Comparison of ENCODE assay signal across 22 cellular contexts in the genomic region with DNA sequence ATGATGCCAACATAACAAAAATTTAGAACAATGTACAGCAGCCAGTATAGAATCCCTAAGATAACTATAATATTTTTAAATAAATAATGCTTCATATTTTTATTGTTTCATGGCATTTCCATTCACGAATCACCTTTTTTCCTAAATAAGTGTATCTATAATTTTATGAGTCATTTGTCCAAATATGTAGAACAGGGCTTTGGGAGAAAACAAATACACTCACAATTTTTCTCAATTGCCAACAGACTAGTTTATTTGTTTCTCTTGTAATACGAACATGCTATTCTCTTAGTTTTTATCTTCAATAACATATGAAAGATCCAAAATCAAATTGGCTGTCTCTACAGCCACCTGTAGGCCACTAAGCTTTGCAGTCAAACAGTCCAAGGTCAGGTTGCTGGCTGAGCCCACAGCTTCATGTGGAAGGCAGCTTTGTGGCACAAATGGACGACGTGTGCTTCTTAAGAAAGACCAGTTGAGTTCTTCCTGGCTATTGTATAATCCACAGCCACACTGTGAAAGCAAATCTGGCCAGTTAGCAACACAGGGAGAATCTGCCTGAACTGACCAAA.
"Had no signal": no experiment of that assay in that cellular context is flagged by ENCODE, and none has a peak within 500 bp of the region (broad histone marks: within the 10 kb centered on the region; RNA-seq: fewer than 3 reads in every experiment).

No MANE protein-coding gene starts in this region.

- H3K4me2 ChIP-seq: PC-9 had no signal

- ATAC-seq: activated CD8-positive, alpha-beta T cell treated with anti-CD3 and anti-CD28 coated beads, Interleukin-2, amount 10 ng/mL, durations not matched to agents 7 days and 5 days; activated naive CD4-positive, alpha-beta T cell treated with anti-CD3 and anti-CD28 coated beads, Interleukin-2, amount 50 U/mL, for 72 hours; K562; Right ventricle myocardium inferior had no signal

- DNase-seq: activated CD4-positive, alpha-beta T cell treated with anti-CD3 and anti-CD28 coated beads, Interleukin-2, amount 10 ng/mL, durations not matched to agents 24 days and 14 days; activated CD4-positive, alpha-beta T cell treated with anti-CD3 and anti-CD28 coated beads, Interleukin-2, amount 50 U/mL, for 4 hours; activated CD8-positive, alpha-beta T cell treated with anti-CD3 and anti-CD28 coated beads, Interleukin-2, amount 10 ng/mL, durations not matched to agents 7 days and 5 days; activated gamma-delta T cell treated with Interleukin-2 at 50 U/mL for 16 hours; activated naive CD4-positive, alpha-beta T cell treated with anti-CD3 and anti-CD28 coated beads for 36 hours; activated T-cell treated with anti-CD3 and anti-CD28 coated beads, Interleukin-2, amount 50 U/mL, for 24 hours; NCI-H1092 treated with DMSO at 0.1 percent for 48 hours; NCI-H146; NCI-H187; NCI-H2029 treated with DMSO at 0.1 percent for 48 hours; NCI-H2107; NCI-H2171; NCI-H510A; NCI-H748 treated with DMSO at 0.1 percent for 48 hours; NK-92 treated with Interleukin-12 subunit alpha and Interleukin-12 subunit beta, amount 100 ng/mL, for 24 hours; PC-9 had no signal

- H3K27ac ChIP-seq: PC-9, RWPE1 had no signal

- FAIRE-seq: K562, RCC 7860, TTC549 had no signal

- H3K4me3 ChIP-seq: K562, PC-9 had no signal
